Comparison of ENCODE assay signal across 18 cellular contexts in genomic region chr12:65643171-65643570, GRCh38.
DNase-seq lines count a peak whose midpoint lies in the region; ATAC-seq and TF ChIP-seq lines count a peak whose summit lies in the region.
"Had no signal": no experiment of that assay in that cellular context is flagged by ENCODE, and none has a peak within 500 bp of the region (broad histone marks: within the 10 kb centered on the region; RNA-seq: fewer than 3 reads in every experiment).

No MANE protein-coding gene starts in this region.

- H3K4me1 ChIP-seq in PC-3 (ENCODE audit: insufficient read depth, low read length), result peaks cover 43% of the 10 kb centered on the region
- no peaks in the 10 kb centered on the region for H3K4me1 ChIP-seq in ovary (ENCODE audit: insufficient read depth)

- intact Hi-C loops in PC-3 (cut with micrococcal nuclease), result no loop called here
- intact Hi-C loops in ovary (cut with DNase I), result no loop called here

- no peaks in the 10 kb centered on the region for H3K36me3 ChIP-seq in PC-3 (ENCODE audit: low read depth, low read length)
- no peaks in the 10 kb centered on the region for H3K36me3 ChIP-seq in ovary
- H3K36me3 ChIP-seq: SJCRH30 had no signal

- no TSS peak for BruUV-seq in PC-3 (replicated peaks; lab: Mats Ljungman, UMichigan)

- TF ChIP-seq CTCF in PC-3 (conservative IDR thresholded peaks at IDR 0.05; ENCODE audit: low read depth, low read length) (no peak), ovary (IDR thresholded peaks at IDR 0.05) (no peak)

- DNase-seq in DMS53 (lab: John Stamatoyannopoulos, UW) (peak; percentile 53), PC-3 (peak; percentile 48), epithelial cell of prostate (ENCODE audit: low read depth, low spot score) (no peak), kidney tubule cell (ENCODE audit: low spot score) (peak; percentile 12), ovary (no peak)
- no peak for DNase-seq in activated CD4-positive, alpha-beta T cell treated with anti-CD3 and anti-CD28 coated beads for 4 hours
- DNase-seq in stimulated activated CD8-positive, alpha-beta memory T cell treated with anti-CD3 and anti-CD28 coated beads, Interleukin-4, amount 100 ng/mL, for 48 hours, result no peak
- DNase-seq: DMS79, NCI-H1092 treated with DMSO at 0.1 percent for 48 hours, NCI-H146, NCI-H2029 treated with DMSO at 0.1 percent for 48 hours, NCI-H226, NCI-H510A treated with DMSO at 0.1 percent for 48 hours, NCI-H748 treated with DMSO at 0.1 percent for 48 hours, SJCRH30 had no signal

- 0 out of 2 replicates have a peak, but pooled peaks cover 5% of the 10 kb centered on the region for H3K79me2 ChIP-seq in PC-3 (ENCODE audit: low read length)

- POLR2A ChIA-PET in PC-3 (lab: Charles Lee; ENCODE audit: unreplicated experiment), result no interaction called here

- no peak for TF ChIP-seq EP300 in ovary (IDR thresholded peaks at IDR 0.05)

- no peaks in the 10 kb centered on the region for H3K9me2 ChIP-seq in PC-3 (replicated peaks; ENCODE audit: low read length)

- H3K9me3 ChIP-seq in PC-3 (ENCODE audit: low read length) (no peaks in the 10 kb centered on the region), ovary (no peaks in the 10 kb centered on the region)
- H3K9me3 ChIP-seq: SJCRH30 had no signal

- H3K9ac ChIP-seq in PC-3 (ENCODE audit: low read length), result peak overlapping the region; percentile 84
- H3K9ac ChIP-seq: KMS-11 had no signal

- H3K4me2 ChIP-seq in PC-3 (ENCODE audit: low read length), result no peak overlapping the region
- H3K4me2 ChIP-seq: KMS-11 had no signal

- H4K20me1 ChIP-seq in PC-3 (ENCODE audit: low read length), result no peaks in the 10 kb centered on the region

- no peak overlapping the region for H2AFZ ChIP-seq in PC-3 (ENCODE audit: low read length)

- H3K27ac ChIP-seq in PC-3 (ENCODE audit: low read length), result peak overlapping the region; percentile 99
- peak overlapping the region; percentile 100 for H3K27ac ChIP-seq in epithelial cell of prostate
- H3K27ac ChIP-seq in ovary, result no peak overlapping the region
- H3K27ac ChIP-seq: HL-60, KMS-11, SJCRH30 had no signal

- CTCF ChIA-PET in PC-3 (lab: Charles Lee), result no interaction called here

- TF ChIP-seq POLR2A in ovary (IDR thresholded peaks at IDR 0.05), result no peak

- H3K4me3 ChIP-seq in PC-3 (ENCODE audit: low read length), result no peak overlapping the region
- H3K4me3 ChIP-seq in ovary, result no peak overlapping the region
- H3K4me3 ChIP-seq: SJCRH30 had no signal

- H3K27me3 ChIP-seq in PC-3 (ENCODE audit: low read length), result no peaks in the 10 kb centered on the region
- H3K27me3 ChIP-seq in ovary, result no peaks in the 10 kb centered on the region
- H3K27me3 ChIP-seq: SJCRH30 had no signal

- ATAC-seq in PC-3, result peak; percentile 33
- ATAC-seq: Panc1 had no signal

- peaks cover 12% of the 10 kb centered on the region for H3F3A ChIP-seq in PC-3 (ENCODE audit: low read length, unreplicated experiment)

Comparison
In these comparisons a context has a peak if more than half of its experiments do, and no peak if none do; other contexts are left out.
1. DNase-seq: peak in DMS53 (single experiment), PC-3 (single experiment) and kidney tubule cell (single experiment); none in epithelial cell of prostate (single experiment), ovary (0 of 5), activated CD4-positive, alpha-beta T cell treated with anti-CD3 and anti-CD28 coated beads for 4 hours (0 of 2) and stimulated activated CD8-positive, alpha-beta memory T cell treated with anti-CD3 and anti-CD28 coated beads, Interleukin-4, amount 100 ng/mL, for 48 hours (single experiment).
2. H3K27ac ChIP-seq: peak in PC-3 (single experiment) and epithelial cell of prostate (single experiment); none in ovary (0 of 2).